8 cellular contexts compared by ENCODE assay signal in genomic region chr22:36065775-36066544, GRCh38. TPM values are rescaled to one million over a fixed set of nuclear protein-coding genes. Genes with fewer than 3 reads are reported as not detected.
DNase-seq lines count a peak whose midpoint lies in the region; ATAC-seq and TF ChIP-seq lines count a peak whose summit lies in the region.

No MANE protein-coding gene starts in this region.

- ATAC-seq in HCT116 (peak; percentile 93), HG03139 (IDR thresholded peaks at IDR 0.05; ENCODE audit: unreplicated experiment) (no peak)

- H3K36me3 ChIP-seq in HCT116 (ENCODE audit: control insufficient read depth in 1 of 2, insufficient read depth in 2 of 2, low read length in 2 of 2) (no peaks in the 10 kb centered on the region), colonic mucosa (no peaks in the 10 kb centered on the region)

- peak; percentile 93 for DNase-seq in AG09319 (ENCODE audit: extremely low read depth, low read depth)
- DNase-seq in HCT116 (ENCODE audit: low read depth, low spot score): peak; percentile 91
- peak; percentile 93 to 98 for DNase-seq in NCI-H524 (lab: John Stamatoyannopoulos, UW)
- DNase-seq in activated CD4-positive, alpha-beta T cell treated with anti-CD3 and anti-CD28 coated beads for 48 hours: peak; percentile 81
- peak; percentile 87 for DNase-seq in colonic mucosa
- peak; percentile 71 for DNase-seq in kidney glomerular epithelial cell (lab: John Stamatoyannopoulos, UW)
- DNase-seq in stimulated activated CD4-positive, alpha-beta T cell treated with anti-CD3 and anti-CD28 coated beads, Interleukin-15, amount 100 ng/mL, for 1 hour (ENCODE audit: low read depth in 1 of 2, low spot score in 1 of 2): peak; percentile 32 to 48

- H3K79me2 ChIP-seq in HCT116 (ENCODE audit: insufficient read depth, low read length): no peaks in the 10 kb centered on the region

- POLR2A ChIA-PET in HCT116 (lab: Charles Lee): interaction anchor here (0.6 to 1.6 kb wide), 8 partner anchors 9 to 438 kb away, joined by 3 to 7 read pairs (median 4); partner anchors contain the start of gene RBFOX2

- no peaks in the 10 kb centered on the region for H3K9me3 ChIP-seq in HCT116 (ENCODE audit: control insufficient read depth in 1 of 2, insufficient read depth in 1 of 2, low read depth in 1 of 2, low read length in 2 of 2)
- no peaks in the 10 kb centered on the region for H3K9me3 ChIP-seq in colonic mucosa

- no peak for TF ChIP-seq POLR2A in HCT116 (IDR thresholded peaks at IDR 0.05; ENCODE audit: borderline replicate concordance, extremely low read depth, insufficient read depth, insufficient read length)

- RAD21 ChIA-PET in HCT116 (lab: Charles Lee; ENCODE audit: low non-redundant PET in 1 of 2, low total read pairs in 2 of 2, uncharacterized antibody in 2 of 2, unreplicated experiment in 2 of 2): interaction anchor here (0.8 to 1.4 kb wide), 5 partner anchors 11 to 228 kb away, joined by 3 to 5 read pairs (median 4); partner anchors contain the start of gene RBFOX2 (in 1 of the 2)

- H3K27ac ChIP-seq in HCT116 (ENCODE audit: low read depth, low read length) (peak overlapping the region; percentile 64), colonic mucosa (peak overlapping the region; percentile 53)

- H3K4me1 ChIP-seq in HCT116 (ENCODE audit: control insufficient read depth in 1 of 2, insufficient read depth in 2 of 2, low read length in 2 of 2): peaks cover 4 to 21% of the 10 kb centered on the region in 2 experiments; a peak in 3 of 4 replicates
- no peaks in the 10 kb centered on the region for H3K4me1 ChIP-seq in colonic mucosa

- peak overlapping the region; percentile 89 for H3K4me2 ChIP-seq in HCT116 (ENCODE audit: low read length)

- CTCF ChIA-PET in HCT116 (lab: Charles Lee): interaction anchor here (0.6 to 3.3 kb wide), 59 partner anchors 10 to 686 kb away, joined by 3 to 55 read pairs (median 4); partner anchors contain the start of gene RBFOX2

- TF ChIP-seq CTCF in AG09319 (IDR thresholded peaks at IDR 0.05; ENCODE audit: low read depth, low read length): peak; percentile 87
- peak; percentile 99 to 100 (median 100) for TF ChIP-seq CTCF in HCT116 (IDR thresholded peaks at IDR 0.05 in 2 of 3, conservative IDR thresholded peaks at IDR 0.05 in 1 of 3; ENCODE audit: borderline replicate concordance in 1 of 3, insufficient read depth in 1 of 3, low read depth in 2 of 3, low read length in 2 of 3)
- peak; percentile 100 for TF ChIP-seq CTCF in colonic mucosa (IDR thresholded peaks at IDR 0.05)

- H3K9me2 ChIP-seq in HCT116 (ENCODE audit: insufficient read depth): no peaks in the 10 kb centered on the region

- H3K27me3 ChIP-seq in HCT116 (ENCODE audit: insufficient read depth, low read length) (no peaks in the 10 kb centered on the region), colonic mucosa (no peaks in the 10 kb centered on the region)

- no TSS peak for BruUV-seq in HCT116 (replicated peaks; lab: Mats Ljungman, UMichigan)

- H4K20me1 ChIP-seq in HCT116 (ENCODE audit: insufficient read depth): no peaks in the 10 kb centered on the region

- peak; percentile 84 for TF ChIP-seq RAD21 in HCT116 (IDR thresholded peaks at IDR 0.05; ENCODE audit: low read depth)

- peak overlapping the region; percentile 96 for H2AFZ ChIP-seq in HCT116 (ENCODE audit: low read depth, low read length, poor library complexity, severe bottlenecking)

- H3K9ac ChIP-seq in HCT116 (ENCODE audit: low read length): peak overlapping the region; percentile 70
- peak overlapping the region; percentile 61 to 65 for H3K9ac ChIP-seq in colonic mucosa (ENCODE audit: low read depth in 2 of 2, low read length in 2 of 2)

- intact Hi-C loops in HCT116 (cut with micrococcal nuclease): loop anchor here (1.0 to 2.0 kb wide), 3 partner anchors 59 to 435 kb away; no protein-coding TSS in a partner anchor
- intact Hi-C loops in colonic mucosa (cut with DNase I): loop anchor here (1.0 to 10.0 kb wide), 3 partner anchors 58 to 441 kb away; no protein-coding TSS in a partner anchor

- peak overlapping the region; percentile 62 to 64 for H3K4me3 ChIP-seq in HCT116 (replicated peaks in 1 of 2; ENCODE audit: low read depth in 1 of 2, low read length in 2 of 2)
- peak overlapping the region; percentile 36 for H3K4me3 ChIP-seq in colonic mucosa

TF ChIP-seq in HCT116, 20 proteins besides CTCF, POLR2A, EP300 and RAD21:
- no peak for TF ChIP-seq SRF (IDR thresholded peaks at IDR 0.05; ENCODE audit: low read depth)
- TF ChIP-seq POLR2AphosphoS5 (IDR thresholded peaks at IDR 0.05; ENCODE audit: low read depth, low read length): peak; percentile 74
- no peak for TF ChIP-seq JUND (IDR thresholded peaks at IDR 0.05)
- TF ChIP-seq ZFX (IDR thresholded peaks at IDR 0.05): no peak
- TF ChIP-seq MAX (IDR thresholded peaks at IDR 0.05): peak; percentile 83

RNA-seq across cellular contexts. Expression of gene RBFOX2, which starts 37.3 kb away (rescaled TPM):
- total RNA-seq in HCT116 (2021; ENCODE audit: unreplicated experiment) (83.9 TPM), colonic mucosa (10 to 100 TPM; 44.4 to 60.2 TPM)
- 67.9 and 70.1 TPM in 2 replicates for polyA plus RNA-seq in HCT116 (2012)

Comparison
In these comparisons a context has a peak if more than half of its experiments do, and no peak if none do; other contexts are left out.
1. DNase-seq: peak in every context shown above with its lines; median percentile 96 in NCI-H524; 93 in AG09319; 91 in HCT116; 87 in colonic mucosa; 81 in activated CD4-positive, alpha-beta T cell treated with anti-CD3 and anti-CD28 coated beads for 48 hours; 71 in kidney glomerular epithelial cell; 40 in stimulated activated CD4-positive, alpha-beta T cell treated with anti-CD3 and anti-CD28 coated beads, Interleukin-15, amount 100 ng/mL, for 1 hour.